ENCODE assay signal across 1 cellular context in genomic region chr7:150322833-150323681, GRCh38.
TF ChIP-seq lines count a peak whose summit lies in the region.

TSS of gene ACTR3C (minus strand) at chr7:150323545. CDS start at chr7:150295296, 28,249 bp downstream.
A gene with protein sequence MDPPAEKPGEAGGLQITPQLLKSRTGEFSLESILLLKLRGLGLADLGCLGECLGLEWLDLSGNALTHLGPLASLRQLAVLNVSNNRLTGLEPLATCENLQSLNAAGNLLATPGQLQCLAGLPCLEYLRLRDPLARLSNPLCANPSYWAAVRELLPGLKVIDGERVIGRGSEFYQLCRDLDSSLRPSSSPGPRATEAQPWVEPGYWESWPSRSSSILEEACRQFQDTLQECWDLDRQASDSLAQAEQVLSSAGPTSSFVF (plus strand): TSS chr7:150323355. CDS start chr7:150336862, 13,507 bp downstream.

TF ChIP-seq in K562, 482 proteins besides CTCF, POLR2A, EP300 and RAD21 (continued from another document and continues in another):
- TF ChIP-seq, protein P1, sequence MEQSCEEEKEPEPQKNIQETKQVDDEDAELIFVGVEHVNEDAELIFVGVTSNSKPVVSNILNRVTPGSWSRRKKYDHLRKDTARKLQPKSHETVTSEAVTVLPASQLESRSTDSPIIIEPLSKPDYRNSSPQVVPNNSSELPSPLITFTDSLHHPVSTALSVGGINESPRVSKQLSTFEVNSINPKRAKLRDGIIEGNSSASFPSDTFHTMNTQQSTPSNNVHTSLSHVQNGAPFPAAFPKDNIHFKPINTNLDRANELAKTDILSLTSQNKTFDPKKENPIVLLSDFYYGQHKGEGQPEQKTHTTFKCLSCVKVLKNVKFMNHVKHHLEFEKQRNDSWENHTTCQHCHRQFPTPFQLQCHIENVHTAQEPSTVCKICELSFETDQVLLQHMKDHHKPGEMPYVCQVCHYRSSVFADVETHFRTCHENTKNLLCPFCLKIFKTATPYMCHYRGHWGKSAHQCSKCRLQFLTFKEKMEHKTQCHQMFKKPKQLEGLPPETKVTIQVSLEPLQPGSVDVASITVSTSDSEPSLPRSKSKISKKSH (CRISPR knock-in tag; IDR thresholded peaks at IDR 0.05): no peak; the same call in 1 of the 2 replicates
- TF ChIP-seq POLR2G (IDR thresholded peaks at IDR 0.05; ENCODE audit: low read depth, low read length) (peak; percentile 95), TCF3 (CRISPR knock-in tag; IDR thresholded peaks at IDR 0.05) (no peak), CBX2 (IDR thresholded peaks at IDR 0.05; ENCODE audit: insufficient read depth, low read length, poor library complexity, severe bottlenecking) (no peak), ZNF589 (CRISPR knock-in tag; IDR thresholded peaks at IDR 0.05; ENCODE audit: low read depth) (peak; percentile 79; the same call in 1 of the 2 replicates), FOXO4 (CRISPR knock-in tag; IDR thresholded peaks at IDR 0.05) (peak; percentile 90; the same call in 1 of the 2 replicates), SAP30 (IDR thresholded peaks at IDR 0.05; ENCODE audit: borderline replicate concordance, insufficient read depth, low read depth, low read length, poor library complexity, severe bottlenecking) (peak; percentile 77), ATF3 (IDR thresholded peaks at IDR 0.05) (no peak), ATF3 (CRISPR knock-in tag; conservative IDR thresholded peaks at IDR 0.05) (peak; percentile 75; the same call in 1 of the 2 replicates), CHD2 (IDR thresholded peaks at IDR 0.05; ENCODE audit: low read depth, low read length) (no peak), NFATC3 (IDR thresholded peaks at IDR 0.05) (no peak), ZNF133 (CRISPR knock-in tag; IDR thresholded peaks at IDR 0.05) (peak; percentile 17; the same call in 1 of the 2 replicates), ZNF217 (CRISPR knock-in tag; IDR thresholded peaks at IDR 0.05) (peak; percentile 60; the same call in 1 of the 2 replicates), THRB (CRISPR knock-in tag; conservative IDR thresholded peaks at IDR 0.05) (peak; percentile 69; the same call in 1 of the 2 replicates), ETV6 (IDR thresholded peaks at IDR 0.05; ENCODE audit: borderline replicate concordance in 1 of 2, low read depth in 2 of 2, low read length in 1 of 2) (peak; percentile 6 to 21; a peak in 1 of 4 replicates), ETV6 (CRISPR knock-in tag; IDR thresholded peaks at IDR 0.05; ENCODE audit: borderline replicate concordance) (peak; percentile 59; the same call in 1 of the 2 replicates), U2AF1 (optimal IDR thresholded peaks at IDR 0.05; ENCODE audit: low read depth, low read length) (peak; percentile 93), CLOCK (CRISPR knock-in tag; IDR thresholded peaks at IDR 0.05; ENCODE audit: borderline replicate concordance) (0 out of 2 replicates have a peak, but pooled peaks have one; percentile 72), CREB3 (tag; conservative IDR thresholded peaks at IDR 0.05; ENCODE audit: low read depth) (peak; percentile 88), ZNF609 (CRISPR knock-in tag; IDR thresholded peaks at IDR 0.05; ENCODE audit: borderline replicate concordance) (peak; percentile 97), SREBF2 (CRISPR knock-in tag; IDR thresholded peaks at IDR 0.05) (no peak), TAF7 (tag; IDR thresholded peaks at IDR 0.05) (peak; percentile 81), SNRNP70 (optimal IDR thresholded peaks at IDR 0.05; ENCODE audit: low read depth, low read length) (no peak), THAP7 (CRISPR knock-in tag; IDR thresholded peaks at IDR 0.05) (0 out of 2 replicates have a peak, but pooled peaks have one; percentile 32), ZFX (CRISPR knock-in tag; IDR thresholded peaks at IDR 0.05) (no peak), NR2F6 (CRISPR knock-in tag; IDR thresholded peaks at IDR 0.05) (peak; percentile 95; the same call in 1 of the 2 replicates), KLF16 (IDR thresholded peaks at IDR 0.05) (peak; percentile 60), LEF1 (IDR thresholded peaks at IDR 0.05) (peak; percentile 92)
- TF ChIP-seq, protein P2, sequence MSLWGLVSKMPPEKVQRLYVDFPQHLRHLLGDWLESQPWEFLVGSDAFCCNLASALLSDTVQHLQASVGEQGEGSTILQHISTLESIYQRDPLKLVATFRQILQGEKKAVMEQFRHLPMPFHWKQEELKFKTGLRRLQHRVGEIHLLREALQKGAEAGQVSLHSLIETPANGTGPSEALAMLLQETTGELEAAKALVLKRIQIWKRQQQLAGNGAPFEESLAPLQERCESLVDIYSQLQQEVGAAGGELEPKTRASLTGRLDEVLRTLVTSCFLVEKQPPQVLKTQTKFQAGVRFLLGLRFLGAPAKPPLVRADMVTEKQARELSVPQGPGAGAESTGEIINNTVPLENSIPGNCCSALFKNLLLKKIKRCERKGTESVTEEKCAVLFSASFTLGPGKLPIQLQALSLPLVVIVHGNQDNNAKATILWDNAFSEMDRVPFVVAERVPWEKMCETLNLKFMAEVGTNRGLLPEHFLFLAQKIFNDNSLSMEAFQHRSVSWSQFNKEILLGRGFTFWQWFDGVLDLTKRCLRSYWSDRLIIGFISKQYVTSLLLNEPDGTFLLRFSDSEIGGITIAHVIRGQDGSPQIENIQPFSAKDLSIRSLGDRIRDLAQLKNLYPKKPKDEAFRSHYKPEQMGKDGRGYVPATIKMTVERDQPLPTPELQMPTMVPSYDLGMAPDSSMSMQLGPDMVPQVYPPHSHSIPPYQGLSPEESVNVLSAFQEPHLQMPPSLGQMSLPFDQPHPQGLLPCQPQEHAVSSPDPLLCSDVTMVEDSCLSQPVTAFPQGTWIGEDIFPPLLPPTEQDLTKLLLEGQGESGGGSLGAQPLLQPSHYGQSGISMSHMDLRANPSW (CRISPR knock-in tag; IDR thresholded peaks at IDR 0.05): peak; percentile 66
- TF ChIP-seq, protein P3, sequence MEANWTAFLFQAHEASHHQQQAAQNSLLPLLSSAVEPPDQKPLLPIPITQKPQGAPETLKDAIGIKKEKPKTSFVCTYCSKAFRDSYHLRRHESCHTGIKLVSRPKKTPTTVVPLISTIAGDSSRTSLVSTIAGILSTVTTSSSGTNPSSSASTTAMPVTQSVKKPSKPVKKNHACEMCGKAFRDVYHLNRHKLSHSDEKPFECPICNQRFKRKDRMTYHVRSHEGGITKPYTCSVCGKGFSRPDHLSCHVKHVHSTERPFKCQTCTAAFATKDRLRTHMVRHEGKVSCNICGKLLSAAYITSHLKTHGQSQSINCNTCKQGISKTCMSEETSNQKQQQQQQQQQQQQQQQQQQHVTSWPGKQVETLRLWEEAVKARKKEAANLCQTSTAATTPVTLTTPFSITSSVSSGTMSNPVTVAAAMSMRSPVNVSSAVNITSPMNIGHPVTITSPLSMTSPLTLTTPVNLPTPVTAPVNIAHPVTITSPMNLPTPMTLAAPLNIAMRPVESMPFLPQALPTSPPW (CRISPR knock-in tag; IDR thresholded peaks at IDR 0.05): peak; percentile 59
- TF ChIP-seq, protein P4, sequence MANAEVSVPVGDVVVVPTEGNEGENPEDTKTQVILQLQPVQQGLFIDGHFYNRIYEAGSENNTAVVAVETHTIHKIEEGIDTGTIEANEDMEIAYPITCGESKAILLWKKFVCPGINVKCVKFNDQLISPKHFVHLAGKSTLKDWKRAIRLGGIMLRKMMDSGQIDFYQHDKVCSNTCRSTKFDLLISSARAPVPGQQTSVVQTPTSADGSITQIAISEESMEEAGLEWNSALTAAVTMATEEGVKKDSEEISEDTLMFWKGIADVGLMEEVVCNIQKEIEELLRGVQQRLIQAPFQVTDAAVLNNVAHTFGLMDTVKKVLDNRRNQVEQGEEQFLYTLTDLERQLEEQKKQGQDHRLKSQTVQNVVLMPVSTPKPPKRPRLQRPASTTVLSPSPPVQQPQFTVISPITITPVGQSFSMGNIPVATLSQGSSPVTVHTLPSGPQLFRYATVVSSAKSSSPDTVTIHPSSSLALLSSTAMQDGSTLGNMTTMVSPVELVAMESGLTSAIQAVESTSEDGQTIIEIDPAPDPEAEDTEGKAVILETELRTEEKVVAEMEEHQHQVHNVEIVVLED (CRISPR knock-in tag; IDR thresholded peaks at IDR 0.05): peak; percentile 55; the same call in 1 of the 2 replicates
